9 cellular contexts compared by ENCODE assay signal in genomic region chr14:100155049-100155621, GRCh38. TPM values are rescaled to one million over a fixed set of nuclear protein-coding genes. Genes with fewer than 3 reads are reported as not detected.
DNase-seq lines count a peak whose midpoint lies in the region; ATAC-seq and TF ChIP-seq lines count a peak whose summit lies in the region.
"Had no signal": no experiment of that assay in that cellular context is flagged by ENCODE, and none has a peak within 500 bp of the region (broad histone marks: within the 10 kb centered on the region; RNA-seq: fewer than 3 reads in every experiment).

No MANE protein-coding gene starts in this region.

- no peaks in the 10 kb centered on the region for H3F3A ChIP-seq in GM23248 (ENCODE audit: insufficient read depth)

- CTCF ChIA-PET in CD8-positive, alpha-beta T cell (lab: Charles Lee), result interaction anchor here (0.6 to 3.1 kb wide), 10 partner anchors 8 to 209 kb away, joined by 3 to 10 read pairs (median 4); no protein-coding TSS in a partner anchor
- CTCF ChIA-PET in CD4-positive, alpha-beta memory T cell (lab: Charles Lee; ENCODE audit: partially characterized antibody), result interaction anchor here (0.7 to 2.5 kb wide), 11 partner anchors 9 to 171 kb away, joined by 3 to 10 read pairs (median 4); no protein-coding TSS in a partner anchor
- CTCF ChIA-PET in CD8-positive, alpha-beta memory T cell (lab: Charles Lee), result interaction anchor here (0.9 to 2.5 kb wide), 5 partner anchors 8 to 50 kb away, joined by 3 to 12 read pairs (median 4); no protein-coding TSS in a partner anchor

- no peak overlapping the region for H3K9ac ChIP-seq in GM23248

- H3K4me3 ChIP-seq in CD8-positive, alpha-beta T cell (ENCODE audit: low read depth, low read length), result no peak overlapping the region
- H3K4me3 ChIP-seq in GM23248 (no peak overlapping the region), suprapubic skin (no peak overlapping the region)
- H3K4me3 ChIP-seq in CD4-positive, alpha-beta memory T cell (ENCODE audit: low read length in 2 of 2), result no peak overlapping the region
- no peak overlapping the region for H3K4me3 ChIP-seq in CD8-positive, alpha-beta memory T cell (ENCODE audit: low read length)
- H3K4me3 ChIP-seq: SJSA1 had no signal

- DNase-seq in CD8-positive, alpha-beta T cell, result peak in 1 of 7 experiments; percentile 26
- peak; percentile 44 for DNase-seq in GM23248
- DNase-seq in foreskin keratinocyte, result peak in 1 of 2 donors; percentile 33
- no peak for DNase-seq in suprapubic skin (ENCODE audit: low spot score in 2 of 2)
- DNase-seq in CD4-positive, alpha-beta memory T cell, result no peak
- DNase-seq in CD8-positive, alpha-beta memory T cell, result no peak

- H3K27ac Mint-ChIP-seq in CD8-positive, alpha-beta T cell, result no peak overlapping the region
- H3K27ac Mint-ChIP-seq in CD4-positive, alpha-beta memory T cell, result peak overlapping the region in 1 of 7 donors; percentile 68
- H3K27ac Mint-ChIP-seq in CD8-positive, alpha-beta memory T cell, result no peak overlapping the region

- POLR2A ChIA-PET in CD8-positive, alpha-beta T cell (lab: Charles Lee), result interaction anchor here (2.0 kb wide), 1 partner anchor 8 kb away, joined by 9 read pairs; no protein-coding TSS in a partner anchor
- POLR2A ChIA-PET in CD4-positive, alpha-beta memory T cell (lab: Charles Lee; ENCODE audit: partially characterized antibody), result interaction anchor here (1.1 to 5.7 kb wide), 3 partner anchors 9 to 76 kb away, joined by 3 to 34 read pairs (median 4); no protein-coding TSS in a partner anchor
- POLR2A ChIA-PET in CD8-positive, alpha-beta memory T cell (lab: Charles Lee), result interaction anchor here (0.5 to 1.1 kb wide), 2 partner anchors 90 to 184 kb away, joined by 3 read pairs; no protein-coding TSS in a partner anchor

- H3K4me2 ChIP-seq in GM23248 (ENCODE audit: unreplicated experiment), result no peak overlapping the region

- peaks cover 5% of the 10 kb centered on the region for H3K9me3 Mint-ChIP-seq in CD8-positive, alpha-beta T cell
- H3K9me3 Mint-ChIP-seq in CD4-positive, alpha-beta memory T cell, result peaks cover 0 to 18% (median 6%) of the 10 kb centered on the region in 8 donors
- peaks cover 0 to 11% (median 7%) of the 10 kb centered on the region in 5 donors for H3K9me3 Mint-ChIP-seq in CD8-positive, alpha-beta memory T cell

- intact Hi-C loops in CD8-positive, alpha-beta T cell (cut with DNase I, micrococcal nuclease), result no loop called here
- intact Hi-C loops in CD4-positive, alpha-beta memory T cell (cut with micrococcal nuclease), result no loop called here

- H3K36me3 ChIP-seq in CD8-positive, alpha-beta T cell (ENCODE audit: insufficient read depth, low read length), result no peaks in the 10 kb centered on the region
- H3K36me3 ChIP-seq in GM23248 (ENCODE audit: low read depth) (no peaks in the 10 kb centered on the region), suprapubic skin (no peaks in the 10 kb centered on the region)
- H3K36me3 ChIP-seq in CD4-positive, alpha-beta memory T cell (ENCODE audit: insufficient read depth, low read length), result no peaks in the 10 kb centered on the region
- H3K36me3 ChIP-seq in CD8-positive, alpha-beta memory T cell (ENCODE audit: insufficient read depth, low read length), result no peaks in the 10 kb centered on the region
- H3K36me3 ChIP-seq: SJSA1 had no signal

- in situ Hi-C loops in GM23248 (cut with MboI), result no loop called here

- H3K36me3 Mint-ChIP-seq in CD8-positive, alpha-beta T cell, result no peaks in the 10 kb centered on the region
- H3K36me3 Mint-ChIP-seq in CD4-positive, alpha-beta memory T cell, result peaks cover 2 to 5% of the 10 kb centered on the region in 2 donors
- H3K36me3 Mint-ChIP-seq in CD8-positive, alpha-beta memory T cell, result peaks cover 0 to 5% (median 0%) of the 10 kb centered on the region in 3 donors

- H3K27me3 Mint-ChIP-seq in CD8-positive, alpha-beta T cell (ENCODE audit: low read depth), result peaks cover 15% of the 10 kb centered on the region
- peaks cover 11% of the 10 kb centered on the region in 2 donors for H3K27me3 Mint-ChIP-seq in CD4-positive, alpha-beta memory T cell
- H3K27me3 Mint-ChIP-seq in CD8-positive, alpha-beta memory T cell, result peaks cover 22 to 24% of the 10 kb centered on the region in 2 donors

- H3K4me1 ChIP-seq in CD8-positive, alpha-beta T cell (ENCODE audit: insufficient read depth, low read length), result peaks cover 8% of the 10 kb centered on the region
- no peaks in the 10 kb centered on the region for H3K4me1 ChIP-seq in GM23248 (ENCODE audit: insufficient read depth)
- H3K4me1 ChIP-seq in foreskin keratinocyte, result peaks cover 10% of the 10 kb centered on the region
- H3K4me1 ChIP-seq in suprapubic skin, result peaks cover 61% of the 10 kb centered on the region
- peaks cover 8% of the 10 kb centered on the region for H3K4me1 ChIP-seq in CD4-positive, alpha-beta memory T cell (ENCODE audit: insufficient read depth, low read length)
- no peaks in the 10 kb centered on the region for H3K4me1 ChIP-seq in CD8-positive, alpha-beta memory T cell (ENCODE audit: insufficient read depth, low read length)

- no peaks in the 10 kb centered on the region for H3K9me3 ChIP-seq in CD8-positive, alpha-beta T cell (ENCODE audit: low read length)
- H3K9me3 ChIP-seq in GM23248 (ENCODE audit: low read depth) (no peaks in the 10 kb centered on the region), suprapubic skin (no peaks in the 10 kb centered on the region)
- peaks cover 0 to 11% of the 10 kb centered on the region in 2 donors for H3K9me3 ChIP-seq in CD4-positive, alpha-beta memory T cell (ENCODE audit: control insufficient read depth in 1 of 2, low read length in 2 of 2)
- no peaks in the 10 kb centered on the region for H3K9me3 ChIP-seq in CD8-positive, alpha-beta memory T cell (ENCODE audit: low read length)

- 61% methylated on average over 8 of the region's 8 CpGs for WGBS in GM23248 (ENCODE audit: low coverage in 1 of 2, low lambda C conversion rate in 2 of 2, missing lambda C conversion rate in 2 of 2), 2 experiments
- 46% methylated on average over 7 of the region's 8 CpGs for WGBS in suprapubic skin

- H3K27ac ChIP-seq in CD8-positive, alpha-beta T cell (ENCODE audit: low read depth, low read length), result no peak overlapping the region
- H3K27ac ChIP-seq in GM23248 (no peak overlapping the region), VCaP (peak overlapping the region; percentile 99), foreskin keratinocyte (no peak overlapping the region), suprapubic skin (peak overlapping the region; percentile 42)
- H3K27ac ChIP-seq in CD4-positive, alpha-beta memory T cell (ENCODE audit: low read depth, low read length), result no peak overlapping the region
- H3K27ac ChIP-seq in CD8-positive, alpha-beta memory T cell (ENCODE audit: low read depth, low read length), result no peak overlapping the region
- H3K27ac ChIP-seq: SJSA1 had no signal

- H2AFZ ChIP-seq in GM23248, result no peak overlapping the region

- no peak for TF ChIP-seq POLR2A in suprapubic skin (IDR thresholded peaks at IDR 0.05)

- H4K20me1 ChIP-seq in GM23248 (ENCODE audit: insufficient read depth), result no peaks in the 10 kb centered on the region

- H3K4me3 Mint-ChIP-seq in CD8-positive, alpha-beta T cell, result no peak overlapping the region
- peak overlapping the region in 2 of 8 donors; percentile 15 to 38 for H3K4me3 Mint-ChIP-seq in CD4-positive, alpha-beta memory T cell
- H3K4me3 Mint-ChIP-seq in CD8-positive, alpha-beta memory T cell, result no peak overlapping the region

- TF ChIP-seq EP300 in suprapubic skin (IDR thresholded peaks at IDR 0.05), result no peak

- no peak for ATAC-seq in CD8-positive, alpha-beta T cell
- ATAC-seq in foreskin keratinocyte (peak; percentile 47), GM19035 (IDR thresholded peaks at IDR 0.05; ENCODE audit: unreplicated experiment) (no peak)

- no peaks in the 10 kb centered on the region for H3K9me2 ChIP-seq in GM23248 (ENCODE audit: insufficient read depth)

- peaks cover 4% of the 10 kb centered on the region for H3K4me1 Mint-ChIP-seq in CD8-positive, alpha-beta T cell (ENCODE audit: low read depth)
- peaks cover 0 to 10% (median 1%) of the 10 kb centered on the region in 4 donors for H3K4me1 Mint-ChIP-seq in CD4-positive, alpha-beta memory T cell
- peaks cover 0 to 7% (median 5%) of the 10 kb centered on the region in 3 donors for H3K4me1 Mint-ChIP-seq in CD8-positive, alpha-beta memory T cell

- no peaks in the 10 kb centered on the region for H3K79me2 ChIP-seq in GM23248 (ENCODE audit: insufficient read depth)

- no peaks in the 10 kb centered on the region for H3K27me3 ChIP-seq in CD8-positive, alpha-beta T cell (ENCODE audit: insufficient read depth, low read length)
- H3K27me3 ChIP-seq in GM23248 (replicated peaks; ENCODE audit: insufficient read depth) (peaks cover 18% of the 10 kb centered on the region), foreskin keratinocyte (peaks cover 36% of the 10 kb centered on the region), suprapubic skin (peaks cover 25% of the 10 kb centered on the region)
- H3K27me3 ChIP-seq in CD4-positive, alpha-beta memory T cell (ENCODE audit: insufficient read depth, low read length), result no peaks in the 10 kb centered on the region
- H3K27me3 ChIP-seq in CD8-positive, alpha-beta memory T cell (ENCODE audit: insufficient read depth, low read length, poor library complexity, severe bottlenecking), result no peaks in the 10 kb centered on the region

- TF ChIP-seq CTCF in CD8-positive, alpha-beta T cell (IDR thresholded peaks at IDR 0.05), result peak; percentile 43
- TF ChIP-seq CTCF in VCaP (conservative IDR thresholded peaks at IDR 0.05), result peak; percentile 81
- TF ChIP-seq CTCF in foreskin keratinocyte (conservative IDR thresholded peaks at IDR 0.05), result peak; percentile 76
- TF ChIP-seq CTCF in suprapubic skin (IDR thresholded peaks at IDR 0.05), result peak; percentile 39 to 62

RNA-seq across cellular contexts. Expression of gene DEGS2, which starts 4.3 kb away (rescaled TPM):
- total RNA-seq in CD8-positive, alpha-beta T cell, result under 1 TPM; 0.22 to 0.60 TPM
- total RNA-seq in GM23248 (2014; rRNA removed; shearing (Covaris generic)), result 1.4 TPM in 1 of 2 replicates, not detected in the other
- polyA plus RNA-seq in GM23248 (2016; fragmentation: Nextera tagmentation; extraction: Ambion mirVana), result not detected in 2 replicates
- total RNA-seq in foreskin keratinocyte, result 0.07 TPM in 1 of 2 replicates, not detected in the other
- 0.04 and 0.14 TPM in 2 replicates for polyA plus RNA-seq in foreskin keratinocyte
- total RNA-seq in suprapubic skin, result 100 to 1,000 TPM in 3 of 4 donors, 10 to 100 TPM in 1; 78.9 to 130 (median 108) TPM
- total RNA-seq in CD4-positive, alpha-beta memory T cell, result under 1 TPM in 1 of 2 experiments, not detected in 1; 0.14 TPM
- under 1 TPM in 1 of 2 donors, not detected in 1; 0.81 TPM for polyA plus RNA-seq in CD4-positive, alpha-beta memory T cell
- under 1 TPM; 0.35 to 0.42 TPM for total RNA-seq in CD8-positive, alpha-beta memory T cell
- polyA plus RNA-seq in CD8-positive, alpha-beta memory T cell, result 0.72 TPM
- total RNA-seq: SJSA1 had no signal

Comparison
In these comparisons a context has a peak if more than half of its experiments do, and no peak if none do; other contexts are left out.
1. H3K27ac ChIP-seq: peak in VCaP (single experiment) and suprapubic skin (single experiment); none in CD8-positive, alpha-beta T cell (single experiment), GM23248 (single experiment), foreskin keratinocyte (single experiment), CD4-positive, alpha-beta memory T cell (single experiment) and CD8-positive, alpha-beta memory T cell (single experiment).
2. RNA of gene DEGS2, which starts 4.3 kb away (total RNA-seq): 78.9 to 130 TPM in suprapubic skin; 1.4 TPM in GM23248, 0.22 to 0.60 TPM in CD8-positive, alpha-beta T cell, 0.35 to 0.42 TPM in CD8-positive, alpha-beta memory T cell, 0.14 TPM in CD4-positive, alpha-beta memory T cell and 0.07 TPM in foreskin keratinocyte; every median in the first group is over 10 times any median in the second.
3. Peak in every context shown above with its lines, with median percentiles within 50 percentile points of each other: CTCF ChIP-seq.